ENCODE assay signal across 26 cellular contexts in the genomic region with DNA sequence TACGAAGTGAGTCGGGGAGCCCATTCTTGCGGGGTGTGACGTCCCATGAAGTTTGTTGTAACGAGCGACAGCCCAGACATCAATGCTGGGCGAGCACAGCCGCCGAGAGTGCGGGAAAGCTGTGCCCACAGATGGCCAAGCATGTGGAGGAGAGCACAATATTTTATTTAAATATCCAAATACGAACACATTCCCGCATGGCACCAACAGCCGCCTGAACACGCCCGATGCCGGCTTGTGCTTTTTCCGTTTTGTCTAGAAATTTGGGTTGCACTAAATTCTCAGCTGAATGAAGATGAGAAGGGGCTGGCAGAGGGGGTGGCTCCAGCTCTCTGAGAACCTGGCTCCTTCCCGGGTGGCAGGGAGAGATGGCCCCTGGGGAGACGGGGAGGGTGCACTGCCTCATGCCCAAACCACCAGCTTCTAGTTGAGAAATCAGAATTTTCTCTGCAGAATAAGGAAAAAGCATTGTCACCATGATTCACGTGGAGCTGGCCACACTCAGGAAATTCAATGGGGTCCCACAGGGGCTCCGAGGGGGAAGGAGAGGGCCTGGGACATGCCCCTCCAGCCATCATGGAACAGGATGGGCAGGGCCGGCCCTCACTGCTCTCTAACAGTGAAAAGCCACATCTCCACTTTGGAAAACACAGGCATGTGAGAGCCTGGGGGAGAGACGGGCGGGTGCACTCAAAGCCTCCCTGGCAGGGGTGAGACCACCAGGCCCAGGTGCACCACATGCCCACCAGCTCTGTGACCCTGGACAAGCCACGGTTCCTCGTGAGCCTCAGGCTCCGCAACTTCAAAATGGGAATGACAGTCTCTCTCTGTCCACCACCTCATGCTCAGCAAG. TPM values are rescaled to one million over a fixed set of nuclear protein-coding genes. Genes with fewer than 3 reads are reported as not detected.
A peak's percentile ranks its signal among the peaks of the same experiment; 100 is the strongest.
DNase-seq lines count a peak whose midpoint lies in the region; TF ChIP-seq lines count a peak whose summit lies in the region.
"Had no signal": no experiment of that assay in that cellular context is flagged by ENCODE, and none has a peak within 500 bp of the region (broad histone marks: within the 10 kb centered on the region; RNA-seq: fewer than 3 reads in every experiment).

No MANE protein-coding gene starts in this region.

- H3K4me1 Mint-ChIP-seq in nephron progenitor cell, result peaks cover 68% of the 10 kb centered on the region

- H3K27ac ChIP-seq in suprapubic skin, result no peak overlapping the region
- H3K27ac ChIP-seq: 22Rv1, GM23248, SK-N-MC had no signal

- no peaks in the 10 kb centered on the region for H3K27me3 ChIP-seq in suprapubic skin

- H3K4me1 ChIP-seq in suprapubic skin, result no peaks in the 10 kb centered on the region

- H3K4me3 ChIP-seq in suprapubic skin, result no peak overlapping the region
- H3K4me3 ChIP-seq: GM12878, GM23248, SK-N-MC had no signal

- H3K27me3 Mint-ChIP-seq in nephron progenitor cell (ENCODE audit: low read depth, poor library complexity), result no peaks in the 10 kb centered on the region

- H3K36me3 Mint-ChIP-seq in nephron progenitor cell (ENCODE audit: low read depth), result no peaks in the 10 kb centered on the region
- H3K36me3 Mint-ChIP-seq: CD8-positive, alpha-beta T cell had no signal

- H3K9me3 Mint-ChIP-seq in nephron progenitor cell, result no peaks in the 10 kb centered on the region
- H3K9me3 Mint-ChIP-seq: CD8-positive, alpha-beta T cell had no signal

- H3K4me3 Mint-ChIP-seq in nephron progenitor cell, result no peak overlapping the region
- H3K4me3 Mint-ChIP-seq: CD8-positive, alpha-beta T cell had no signal

- peak overlapping the region; percentile 51 for H3K27ac Mint-ChIP-seq in nephron progenitor cell
- H3K27ac Mint-ChIP-seq: CD8-positive, alpha-beta T cell had no signal

- no peaks in the 10 kb centered on the region for H3K9me3 ChIP-seq in suprapubic skin

- no peaks in the 10 kb centered on the region for H3K36me3 ChIP-seq in suprapubic skin

- WGBS in suprapubic skin, result 82% methylated on average over 26 of the region's 27 CpGs

- TF ChIP-seq CTCF in nephron progenitor cell (IDR thresholded peaks at IDR 0.05) (no peak), suprapubic skin (IDR thresholded peaks at IDR 0.05) (no peak)

- no peak for TF ChIP-seq EP300 in suprapubic skin (IDR thresholded peaks at IDR 0.05)

- peak; percentile 36 for DNase-seq in activated effector memory CD4-positive, alpha-beta T cell treated with anti-CD3 and anti-CD28 coated beads, Interleukin-2, amount 50 U/mL, for 16 hours
- DNase-seq in activated effector memory CD4-positive, alpha-beta T cell treated with Interleukin-2 at 50 U/mL for 16 hours, result no peak
- DNase-seq in NCI-H1694 treated with DMSO at 0.1 percent for 48 hours (lab: John Stamatoyannopoulos, UW) (peak; percentile 26), nephron progenitor cell (no peak), suprapubic skin (ENCODE audit: low spot score in 2 of 2) (peak; percentile 29 to 75), NCI-H2196 (lab: John Stamatoyannopoulos, UW; ENCODE audit: unreplicated experiment) (no peak), HPDE6-E6E7 (ENCODE audit: extremely low spot score) (no peak)
- DNase-seq in activated CD4-positive, alpha-beta T cell treated with anti-CD3 and anti-CD28 coated beads, Interleukin-2, amount 50 U/mL, for 4 hours, result no peak
- DNase-seq: C1 segment of cervical spinal cord; CD8-positive, alpha-beta T cell; DND-41; GM23248; HCEC 1CT; Karpas-422; MV-4-11; NCI-H1105 treated with DMSO at 0.1 percent for 48 hours; NCI-H2081 treated with DMSO at 0.1 percent for 48 hours; NCI-H2171 treated with DMSO at 0.1 percent for 48 hours; NCI-H446; NCI-H526; SHP77 had no signal

- no peak for TF ChIP-seq POLR2A in suprapubic skin (IDR thresholded peaks at IDR 0.05)

RNA-seq across cellular contexts. Expression of a gene that starts 48.3 kb away (rescaled TPM):
- 1 to 10 TPM; 1.4 to 4.2 (median 2.4) TPM for total RNA-seq in suprapubic skin
- total RNA-seq: CD8-positive, alpha-beta T cell; GM12878; M059J; OCI-LY7 had no signal

Comparison
In these comparisons a context has a peak if more than half of its experiments do, and no peak if none do; other contexts are left out.
1. DNase-seq: peak in activated effector memory CD4-positive, alpha-beta T cell treated with anti-CD3 and anti-CD28 coated beads, Interleukin-2, amount 50 U/mL, for 16 hours (single experiment), NCI-H1694 treated with DMSO at 0.1 percent for 48 hours (single experiment) and suprapubic skin (2 of 2); none in activated effector memory CD4-positive, alpha-beta T cell treated with Interleukin-2 at 50 U/mL for 16 hours (single experiment), nephron progenitor cell (single experiment), activated CD4-positive, alpha-beta T cell treated with anti-CD3 and anti-CD28 coated beads, Interleukin-2, amount 50 U/mL, for 4 hours (0 of 2), NCI-H2196 (single experiment) and HPDE6-E6E7 (single experiment).